26 cellular contexts compared by ENCODE assay signal in genomic region chr2:45626387-45627010, GRCh38. TPM values are rescaled to one million over a fixed set of nuclear protein-coding genes. Genes with fewer than 3 reads are reported as not detected.
DNase-seq lines count a peak whose midpoint lies in the region; ATAC-seq, FAIRE-seq and TF ChIP-seq lines count a peak whose summit lies in the region.
"Had no signal": no experiment of that assay in that cellular context is flagged by ENCODE, and none has a peak within 500 bp of the region (broad histone marks: within the 10 kb centered on the region; RNA-seq: fewer than 3 reads in every experiment).

No MANE protein-coding gene starts in this region.

- no TSS peak for BruUV-seq in HepG2 (replicated peaks; lab: Mats Ljungman, UMichigan)

- H3K79me2 ChIP-seq in HepG2 (ENCODE audit: insufficient read depth, low read length), result no peaks in the 10 kb centered on the region
- H3K79me2 ChIP-seq: hepatocyte had no signal

- H3K4me1 ChIP-seq in HepG2 (ENCODE audit: insufficient read depth, low read length), result peaks cover 10% of the 10 kb centered on the region; the same call in 1 of the 2 replicates
- H3K4me1 ChIP-seq: uterus had no signal

- no peak for TF ChIP-seq POLR2A in HepG2 (IDR thresholded peaks at IDR 0.05; ENCODE audit: insufficient read depth in 1 of 2, low read depth in 2 of 2, low read length in 2 of 2)

- H3K9me3 ChIP-seq in HepG2 (ENCODE audit: low read length), result no peaks in the 10 kb centered on the region
- H3K9me3 ChIP-seq: uterus had no signal

- no peak for TF ChIP-seq CTCF in HepG2 (CRISPR knock-in tag; IDR thresholded peaks at IDR 0.05)

- peaks cover 0 to 14% of the 10 kb centered on the region in 2 experiments; a peak in 2 of 5 replicates for H3K27me3 ChIP-seq in HepG2 (ENCODE audit: control insufficient read depth in 1 of 2, insufficient read depth in 2 of 2, low read length in 2 of 2)
- H3K27me3 ChIP-seq: uterus had no signal

- no peak for FAIRE-seq in HepG2 (lab: Jason Lieb, UNC)
- no peak for FAIRE-seq in frontal cortex (lab: Jason Lieb, UNC)
- no peak for FAIRE-seq in HTR-8/SVneo (lab: Jason Lieb, UNC)
- FAIRE-seq: astrocyte, D721Med, G401.6, TTC549 had no signal

- CTCF ChIA-PET in HepG2 (lab: Yijun Ruan, JAX; ENCODE audit: low intra/inter-chr PET ratio, low total read pairs), result no interaction called here

- no peak for TF ChIP-seq RAD21 in HepG2 (CRISPR knock-in tag; IDR thresholded peaks at IDR 0.05)

- H3K36me3 ChIP-seq in HepG2 (replicated peaks in 1 of 2; ENCODE audit: control insufficient read depth in 1 of 2, insufficient read depth in 2 of 2, low read length in 2 of 2), result no peaks in the 10 kb centered on the region
- H3K36me3 ChIP-seq: uterus had no signal

- no peak overlapping the region for H3K4me2 ChIP-seq in HepG2 (ENCODE audit: low read depth, low read length)
- H3K4me2 ChIP-seq: hepatocyte had no signal

- no peak overlapping the region for H3K4me3 ChIP-seq in HepG2 (replicated peaks in 1 of 3; ENCODE audit: insufficient read depth in 1 of 3, low read depth in 2 of 3, low read length in 3 of 3)
- H3K4me3 ChIP-seq: dorsolateral prefrontal cortex, hepatocyte, skin epidermis, uterus had no signal

- H3K9ac ChIP-seq in HepG2 (ENCODE audit: insufficient read depth, low read depth, low read length), result no peak overlapping the region

- DNase-seq in DMS153 (lab: John Stamatoyannopoulos, UW) (peak; percentile 74), NCI-H146 (lab: John Stamatoyannopoulos, UW) (peak; percentile 85), NCI-H774 (lab: John Stamatoyannopoulos, UW) (peak; percentile 73), HepG2 (ENCODE audit: low spot score) (no peak), frontal cortex (ENCODE audit: low spot score in 2 of 2) (no peak), hypothalamus (lab: John Stamatoyannopoulos, UW) (no peak), HTR-8/SVneo (ENCODE audit: insufficient read length, low spot score) (no peak)
- DNase-seq: activated CD4-positive, alpha-beta T cell treated with anti-CD3 and anti-CD28 coated beads for 4 hours; C1 segment of cervical spinal cord; dorsolateral prefrontal cortex; erythroblast; foreskin melanocyte; H7; KG1; NCI-H524 treated with DMSO at 0.1 percent for 48 hours; Right ventricle myocardium superior; T-cell; uterus had no signal

- ATAC-seq in HepG2 (no peak), HG02852 (IDR thresholded peaks at IDR 0.05; ENCODE audit: unreplicated experiment) (no peak)
- ATAC-seq: stimulated activated memory B cell treated with anti-CD40 and anti-IgM and Interleukin-4, amounts not matched to agents 10 μg/mL and 1 μg/mL and 100 μg/mL, for 72 hours; T-cell had no signal

- POLR2A ChIA-PET in HepG2 (lab: Yijun Ruan, JAX), result no interaction called here

- H4K20me1 ChIP-seq in HepG2 (ENCODE audit: insufficient read depth, low read length), result no peaks in the 10 kb centered on the region

- H2AFZ ChIP-seq in HepG2 (ENCODE audit: low read length), result no peak overlapping the region
- H2AFZ ChIP-seq: hepatocyte had no signal

- no peak for TF ChIP-seq EP300 in HepG2 (IDR thresholded peaks at IDR 0.05; ENCODE audit: low read depth in 2 of 2, low read length in 2 of 2)
- no peak for TF ChIP-seq EP300 in HepG2 (CRISPR knock-in tag; IDR thresholded peaks at IDR 0.05; ENCODE audit: borderline replicate concordance)

- in situ Hi-C loops in HepG2 (cut with HindIII; ENCODE audit: extremely low pct_ligation_motif_present, low pct_unique_long_range_greater_than_20kb), result no loop called here

- intact Hi-C loops in HepG2 (cut with micrococcal nuclease; ENCODE audit: unreplicated experiment), result no loop called here

- H3K27ac ChIP-seq in HepG2 (ENCODE audit: extremely low read length, insufficient read depth, low read length), result no peak overlapping the region
- H3K27ac ChIP-seq: dorsolateral prefrontal cortex, hepatocyte, skin epidermis, uterus had no signal

- WGBS in HepG2 (ENCODE audit: low lambda C conversion rate), result 6% methylated on average over 7 of the region's 7 CpGs

TF ChIP-seq in HepG2, 621 proteins besides CTCF, POLR2A, EP300 and RAD21:
- TF ChIP-seq HNRNPK (IDR thresholded peaks at IDR 0.05; ENCODE audit: low read depth, low read length, poor library complexity, severe bottlenecking), result peak; percentile 53
- TF ChIP-seq MED1 (CRISPR knock-in tag; IDR thresholded peaks at IDR 0.05), result no peak
- TF ChIP-seq NFIC (IDR thresholded peaks at IDR 0.05; ENCODE audit: low read length), result no peak

RNA-seq across cellular contexts. Expression of gene SRBD1, which starts 15.4 kb away (rescaled TPM):
- total RNA-seq in HepG2 (2016; rRNA removed; fragmentation: Illumina TruSeq; extraction: Trizol), result 23.9 and 32.8 TPM in 2 replicates
- 158 and 179 TPM in 2 replicates for total RNA-seq in HepG2 (2016; cell fraction: cytosol; rRNA removed; fragmentation: Illumina TruSeq; extraction: Trizol; ENCODE audit: low read depth)
- 23.3 and 31.4 TPM in 2 replicates for total RNA-seq in HepG2 (2016; cell fraction: insoluble cytoplasmic fraction; rRNA removed; fragmentation: Illumina TruSeq; extraction: Trizol)
- 33.1 and 41.7 TPM in 2 replicates for total RNA-seq in HepG2 (2016; cell fraction: membrane; rRNA removed; fragmentation: Illumina TruSeq; extraction: Trizol)
- total RNA-seq in HepG2 (2016; cell fraction: nucleus; rRNA removed; fragmentation: Illumina TruSeq; extraction: Trizol), result 28.9 and 30.3 TPM in 2 replicates
- 2.4 and 3.2 TPM in 2 replicates for polyA plus RNA-seq in HepG2 (2011; rRNA removed)
- 1.2 and 2.1 TPM in 2 replicates for polyA plus RNA-seq in HepG2 (2011; cell fraction: cytosol; rRNA removed)
- polyA plus RNA-seq in HepG2 (2011; cell fraction: nucleus; rRNA removed), result 2.0 and 2.2 TPM in 2 replicates
- polyA plus RNA-seq in HepG2 (2012), result 4.9 and 9.3 TPM in 2 replicates
- polyA plus RNA-seq in HepG2 (2016; cell fraction: cytosol; fragmentation: Illumina TruSeq; extraction: Trizol; ENCODE audit: low read depth), result 0.74 and 0.81 TPM in 2 replicates
- 21.2 and 22.7 TPM in 2 replicates for polyA plus RNA-seq in HepG2 (2016; cell fraction: insoluble cytoplasmic fraction; fragmentation: Illumina TruSeq; extraction: Trizol; ENCODE audit: low read depth)
- 2.0 and 2.8 TPM in 2 replicates for polyA plus RNA-seq in HepG2 (2016; cell fraction: membrane; fragmentation: Illumina TruSeq; extraction: Trizol; ENCODE audit: low read depth)
- 10.9 and 12.6 TPM in 2 replicates for polyA plus RNA-seq in HepG2 (2016; cell fraction: nucleus; fragmentation: Illumina TruSeq; extraction: Trizol; ENCODE audit: insufficient read depth, low read depth)
- 12.6 and 17.5 TPM in 2 replicates for polyA minus RNA-seq in HepG2 (2011; rRNA and poly(A)+ RNA removed; ENCODE audit: low replicate concordance)
- polyA minus RNA-seq in HepG2 (2011; cell fraction: cytosol; rRNA and poly(A)+ RNA removed), result 15.2 and 15.9 TPM in 2 replicates
- polyA minus RNA-seq in HepG2 (2011; cell fraction: nucleus; rRNA and poly(A)+ RNA removed), result 34.7 and 40.3 TPM in 2 replicates
- total RNA-seq in frontal cortex, result 69.3 TPM

RNA-seq across cellular contexts. Expression of gene PRKCE, which starts 25.0 kb away (rescaled TPM):
- total RNA-seq in HepG2 (2016; rRNA removed; fragmentation: Illumina TruSeq; extraction: Trizol) (3.9 and 4.0 TPM in 2 replicates), frontal cortex (62.8 TPM)
- total RNA-seq in HepG2 (2016; cell fraction: cytosol; rRNA removed; fragmentation: Illumina TruSeq; extraction: Trizol; ENCODE audit: low read depth), result 5.8 and 6.3 TPM in 2 replicates
- total RNA-seq in HepG2 (2016; cell fraction: insoluble cytoplasmic fraction; rRNA removed; fragmentation: Illumina TruSeq; extraction: Trizol), result 2.5 and 3.7 TPM in 2 replicates
- total RNA-seq in HepG2 (2016; cell fraction: membrane; rRNA removed; fragmentation: Illumina TruSeq; extraction: Trizol), result 2.8 and 4.3 TPM in 2 replicates
- 9.8 and 10.1 TPM in 2 replicates for total RNA-seq in HepG2 (2016; cell fraction: nucleus; rRNA removed; fragmentation: Illumina TruSeq; extraction: Trizol)
- polyA plus RNA-seq in HepG2 (2011; rRNA removed), result 1.0 and 1.6 TPM in 2 replicates
- polyA plus RNA-seq in HepG2 (2011; cell fraction: cytosol; rRNA removed), result 0.99 and 1.2 TPM in 2 replicates
- 2.2 and 2.6 TPM in 2 replicates for polyA plus RNA-seq in HepG2 (2011; cell fraction: nucleus; rRNA removed)
- 0.34 and 0.72 TPM in 2 replicates for polyA plus RNA-seq in HepG2 (2012)
- polyA plus RNA-seq in HepG2 (2016; cell fraction: cytosol; fragmentation: Illumina TruSeq; extraction: Trizol; ENCODE audit: low read depth), result 1.2 and 1.6 TPM in 2 replicates
- polyA plus RNA-seq in HepG2 (2016; cell fraction: insoluble cytoplasmic fraction; fragmentation: Illumina TruSeq; extraction: Trizol; ENCODE audit: low read depth), result 2.3 and 2.6 TPM in 2 replicates
- 1.1 and 1.8 TPM in 2 replicates for polyA plus RNA-seq in HepG2 (2016; cell fraction: membrane; fragmentation: Illumina TruSeq; extraction: Trizol; ENCODE audit: low read depth)
- polyA plus RNA-seq in HepG2 (2016; cell fraction: nucleus; fragmentation: Illumina TruSeq; extraction: Trizol; ENCODE audit: insufficient read depth, low read depth), result 3.1 and 4.0 TPM in 2 replicates
- polyA minus RNA-seq in HepG2 (2011; rRNA and poly(A)+ RNA removed; ENCODE audit: low replicate concordance), result 5.2 and 64.1 TPM in 2 replicates
- polyA minus RNA-seq in HepG2 (2011; cell fraction: cytosol; rRNA and poly(A)+ RNA removed), result 3.1 and 3.9 TPM in 2 replicates
- 16.6 and 18.0 TPM in 2 replicates for polyA minus RNA-seq in HepG2 (2011; cell fraction: nucleus; rRNA and poly(A)+ RNA removed)

Comparison
In these comparisons a context has a peak if more than half of its experiments do, and no peak if none do; other contexts are left out.
1. DNase-seq: peak in DMS153 (single experiment), NCI-H146 (single experiment) and NCI-H774 (single experiment); none in HepG2 (single experiment), frontal cortex (0 of 2), hypothalamus (0 of 51) and HTR-8/SVneo (single experiment).